7 cellular contexts compared by ENCODE assay signal in genomic region chr1:244865028-244865371, GRCh38. TPM values are rescaled to one million over a fixed set of nuclear protein-coding genes. Genes with fewer than 3 reads are reported as not detected.
DNase-seq lines count a peak whose midpoint lies in the region; ATAC-seq and TF ChIP-seq lines count a peak whose summit lies in the region.

No MANE protein-coding gene starts in this region.

- peak overlapping the region; percentile 100 for H3K4me2 ChIP-seq in OCI-LY3 (ENCODE audit: low read length)

- 11 to 22% (median 13%) methylated on average over 9 of the region's 9 CpGs for WGBS in adipose tissue, 3 donors

- H3K36me3 ChIP-seq in OCI-LY3 (replicated peaks; ENCODE audit: low read depth, low read length) = peaks cover 37% of the 10 kb centered on the region

- H3K79me2 ChIP-seq in OCI-LY3 (ENCODE audit: low read length) = peaks cover 55% of the 10 kb centered on the region

- ATAC-seq in GM21529 (IDR thresholded peaks at IDR 0.05; ENCODE audit: unreplicated experiment) (peak; percentile 0), GM19452 (IDR thresholded peaks at IDR 0.05; ENCODE audit: unreplicated experiment) (no peak)

- peaks cover 29% of the 10 kb centered on the region for H4K20me1 ChIP-seq in OCI-LY3 (ENCODE audit: insufficient read depth, low read length)

- peak overlapping the region; percentile 93 for H3K4me3 ChIP-seq in OCI-LY3 (ENCODE audit: low read length)

- no peak for TF ChIP-seq CTCF in OCI-LY3 (IDR thresholded peaks at IDR 0.05; ENCODE audit: low read depth, low read length)

- no peaks in the 10 kb centered on the region for H3K9me3 ChIP-seq in OCI-LY3 (ENCODE audit: insufficient read depth, low read length)

- no peaks in the 10 kb centered on the region for H3K27me3 ChIP-seq in OCI-LY3 (ENCODE audit: low read depth, low read length)

- H3K4me1 ChIP-seq in OCI-LY3 (ENCODE audit: low read length) = peaks cover 36% of the 10 kb centered on the region

- peak overlapping the region; percentile 75 for H2AFZ ChIP-seq in OCI-LY3 (ENCODE audit: low read depth, low read length)

- H3K27ac ChIP-seq in OCI-LY3 (ENCODE audit: low read length) = peak overlapping the region; percentile 92
- H3K27ac ChIP-seq in adipose tissue (ENCODE audit: low read depth, low read length) = peak overlapping the region; percentile 77

- DNase-seq in iPS-NIHi11 (ENCODE audit: low spot score) = peak; percentile 15
- DNase-seq in stimulated activated CD4-positive, alpha-beta T cell treated with anti-CD3 and anti-CD28 coated beads, Interleukin-1b, Interleukin-23, amount 100 ng/mL, for 4 hours (ENCODE audit: low read depth in 2 of 2) = peak; percentile 10 to 14
- DNase-seq in NK-92 treated with Interleukin-12 subunit alpha and Interleukin-12 subunit beta, amount 100 ng/mL, for 24 hours (lab: John Stamatoyannopoulos, UW) = no peak

- H3K9ac ChIP-seq in OCI-LY3 (ENCODE audit: low read length) = peak overlapping the region; percentile 95

RNA-seq across cellular contexts. Expression of gene HNRNPU, which starts 0.7 kb away (rescaled TPM):
- polyA plus RNA-seq in adipose tissue = 100 to 1,000 TPM in 2 of 3 donors, 10 to 100 TPM in 1; 92.2 to 196 (median 185) TPM

RNA-seq across cellular contexts. Expression of gene COX20, which starts 29.5 kb away (rescaled TPM):
- 10 to 100 TPM; 22.7 to 68.7 (median 29.9) TPM for polyA plus RNA-seq in adipose tissue
